Comparison of ENCODE assay signal across 11 cellular contexts in genomic region chr1:41672173-41672572, GRCh38.
DNase-seq lines count a peak whose midpoint lies in the region; ATAC-seq, FAIRE-seq and TF ChIP-seq lines count a peak whose summit lies in the region.
"Had no signal": no experiment of that assay in that cellular context is flagged by ENCODE, and none has a peak within 500 bp of the region (broad histone marks: within the 10 kb centered on the region; RNA-seq: fewer than 3 reads in every experiment).

No MANE protein-coding gene starts in this region.

- no peaks in the 10 kb centered on the region for H3K9me3 ChIP-seq in heart right ventricle
- H3K9me3 ChIP-seq in sigmoid colon: no peaks in the 10 kb centered on the region

- intact Hi-C loops in heart right ventricle (cut with DNase I) (no loop called here), sigmoid colon (cut with DNase I) (no loop called here)

- no peak for TF ChIP-seq CTCF in omental fat pad (IDR thresholded peaks at IDR 0.05)
- no peak for TF ChIP-seq CTCF in heart right ventricle (IDR thresholded peaks at IDR 0.05)
- no peak for TF ChIP-seq CTCF in sigmoid colon (IDR thresholded peaks at IDR 0.05)

- no peak for FAIRE-seq in RCC 7860 (lab: Jason Lieb, UNC)

- H3K27me3 ChIP-seq in heart right ventricle (no peaks in the 10 kb centered on the region), sigmoid colon (no peaks in the 10 kb centered on the region)

- H3K4me1 ChIP-seq in heart right ventricle (peaks cover 0 to 37% (median 18%) of the 10 kb centered on the region in 9 donors), sigmoid colon (peaks cover 0 to 6% (median 0%) of the 10 kb centered on the region in 4 donors)
- H3K4me1 ChIP-seq: parathyroid adenoma had no signal

- H3K27ac ChIP-seq in cingulate gyrus (ENCODE audit: low read depth, low read length) (peak overlapping the region; percentile 67), heart right ventricle (peak overlapping the region in 1 of 10 donors; percentile 27), sigmoid colon (no peak overlapping the region)
- H3K27ac ChIP-seq: parathyroid adenoma had no signal

- ATAC-seq in omental fat pad (ENCODE audit: low FRiP score): peak; percentile 50
- no peak for ATAC-seq in heart right ventricle

- 87 to 89% methylated on average over 4 of the region's 4 CpGs for WGBS in heart right ventricle, 2 donors
- 83% methylated on average over 4 of the region's 4 CpGs for WGBS in sigmoid colon, 2 donors

- H3K4me3 ChIP-seq in heart right ventricle (no peak overlapping the region), sigmoid colon (no peak overlapping the region)

- H3K36me3 ChIP-seq in heart right ventricle (no peaks in the 10 kb centered on the region), sigmoid colon (no peaks in the 10 kb centered on the region)

- peak; percentile 98 for DNase-seq in EL
- peak; percentile 63 for DNase-seq in RCC 7860 (ENCODE audit: low spot score)
- DNase-seq in omental fat pad (ENCODE audit: low spot score): no peak
- no peak for DNase-seq in HuH-7.5 (ENCODE audit: low spot score)
- DNase-seq in heart right ventricle: no peak
- DNase-seq in sigmoid colon: no peak
- DNase-seq in NCI-H774 (lab: John Stamatoyannopoulos, UW): no peak
- DNase-seq: NCI-H1092 treated with DMSO at 0.1 percent for 48 hours; stimulated activated naive CD4-positive, alpha-beta T cell had no signal

- no peak for TF ChIP-seq POLR2A in sigmoid colon (IDR thresholded peaks at IDR 0.05)

- TF ChIP-seq EP300 in sigmoid colon (IDR thresholded peaks at IDR 0.05): no peak

Comparison
In these comparisons a context has a peak if more than half of its experiments do, and no peak if none do; other contexts are left out.
1. DNase-seq: peak in EL (single experiment) and RCC 7860 (single experiment); none in omental fat pad (single experiment), HuH-7.5 (single experiment), heart right ventricle (0 of 2), sigmoid colon (single experiment) and NCI-H774 (single experiment).